ENCODE assay signal across 12 cellular contexts in genomic region chr2:197167608-197168287, GRCh38.
DNase-seq lines count a peak whose midpoint lies in the region; ATAC-seq and TF ChIP-seq lines count a peak whose summit lies in the region.
"Had no signal": no experiment of that assay in that cellular context is flagged by ENCODE, and none has a peak within 500 bp of the region (broad histone marks: within the 10 kb centered on the region; RNA-seq: fewer than 3 reads in every experiment).

No MANE protein-coding gene starts in this region.

- POLR2A ChIA-PET in activated CD4-positive, alpha-beta T cell treated with anti-CD3 and anti-CD28 coated beads for 36 hours (lab: Charles Lee): interaction anchor here (0.9 kb wide), 2 partner anchors 8 to 54 kb away, joined by 4 read pairs; no protein-coding TSS in a partner anchor
- POLR2A ChIA-PET in CD4-positive, alpha-beta T cell (lab: Charles Lee): interaction anchor here (0.7 to 1.8 kb wide), 5 partner anchors 13 to 54 kb away, joined by 3 to 10 read pairs (median 3); no protein-coding TSS in a partner anchor

- peaks cover 74% of the 10 kb centered on the region for H3K4me1 Mint-ChIP-seq in activated CD4-positive, alpha-beta T cell treated with anti-CD3 and anti-CD28 coated beads for 36 hours
- peaks cover 83% of the 10 kb centered on the region for H3K4me1 Mint-ChIP-seq in CD4-positive, alpha-beta T cell (ENCODE audit: low read depth)

- H3K27me3 ChIP-seq in CD4-positive, alpha-beta T cell (ENCODE audit: control insufficient read depth, insufficient read depth, low read length): no peaks in the 10 kb centered on the region
- no peaks in the 10 kb centered on the region for H3K27me3 ChIP-seq in mesenchymal stem cell (ENCODE audit: control insufficient read depth in 1 of 2, insufficient read depth in 1 of 2, low read length in 2 of 2)
- H3K27me3 ChIP-seq: heart right ventricle, testis had no signal

- no peaks in the 10 kb centered on the region for H3K36me3 ChIP-seq in mesenchymal stem cell (ENCODE audit: control insufficient read depth in 1 of 2, insufficient read depth in 2 of 2, low read depth in 1 of 2, low read length in 2 of 2)
- H3K36me3 ChIP-seq: heart right ventricle had no signal

- H3K4me3 ChIP-seq in mesenchymal stem cell (ENCODE audit: insufficient read depth in 1 of 2, low read depth in 1 of 2, low read length in 2 of 2): no peak overlapping the region
- H3K4me3 ChIP-seq: heart right ventricle, testis had no signal

- H3K23ac ChIP-seq in mesenchymal stem cell (ENCODE audit: low read length in 2 of 2): no peak overlapping the region

- peak; percentile 47 for ATAC-seq in activated CD4-positive, alpha-beta T cell treated with anti-CD3 and anti-CD28 coated beads for 36 hours
- no peak for ATAC-seq in CD4-positive, alpha-beta T cell (ENCODE audit: poor library complexity)
- peak; percentile 34 to 59 for ATAC-seq in activated naive CD4-positive, alpha-beta T cell treated with anti-CD3 and anti-CD28 coated beads, Interleukin-2, amount 50 U/mL, for 72 hours
- ATAC-seq in HG02610 (IDR thresholded peaks at IDR 0.05; ENCODE audit: unreplicated experiment): no peak

- H3K9ac ChIP-seq in mesenchymal stem cell (ENCODE audit: low read length): no peak overlapping the region

- no peak overlapping the region for H3K14ac ChIP-seq in mesenchymal stem cell (ENCODE audit: low read length in 2 of 2)

- no peak overlapping the region for H3K27ac ChIP-seq in CD4-positive, alpha-beta T cell (ENCODE audit: low read depth, low read length)
- H3K27ac ChIP-seq in mesenchymal stem cell (ENCODE audit: low read length, poor library complexity, severe bottlenecking): no peak overlapping the region
- H3K27ac ChIP-seq: heart right ventricle, testis had no signal

- no peak overlapping the region for H4K91ac ChIP-seq in mesenchymal stem cell (ENCODE audit: low read length)

- no peak overlapping the region for H3K18ac ChIP-seq in mesenchymal stem cell (ENCODE audit: low read depth in 1 of 2, low read length in 2 of 2)

- H2BK120ac ChIP-seq in mesenchymal stem cell (ENCODE audit: low read depth, low read length): no peak overlapping the region

- CTCF ChIA-PET in activated CD4-positive, alpha-beta T cell treated with anti-CD3 and anti-CD28 coated beads for 36 hours (lab: Charles Lee): interaction anchor here (0.6 to 9.9 kb wide), 32 partner anchors 8 to 357 kb away, joined by 3 to 86 read pairs (median 4); no protein-coding TSS in a partner anchor
- CTCF ChIA-PET in CD4-positive, alpha-beta T cell (lab: Charles Lee): interaction anchor here (0.5 to 2.7 kb wide), 22 partner anchors 8 to 198 kb away, joined by 3 to 28 read pairs (median 5); no protein-coding TSS in a partner anchor

- no peak for DNase-seq in activated CD4-positive, alpha-beta T cell treated with anti-CD3 and anti-CD28 coated beads for 36 hours
- DNase-seq in activated CD4-positive, alpha-beta T cell treated with anti-CD3 and anti-CD28 coated beads, Interleukin-2, amount 50 U/mL, for 1 hour: no peak
- no peak for DNase-seq in CD4-positive, alpha-beta T cell
- no peak for DNase-seq in activated naive CD4-positive, alpha-beta T cell treated with anti-CD3 and anti-CD28 coated beads, Interleukin-2, amount 50 U/mL, for 72 hours (ENCODE audit: low spot score in 2 of 2)
- DNase-seq in myocyte (ENCODE audit: low read depth) (peak; percentile 45), mesenchymal stem cell (no peak)
- no peak for DNase-seq in activated CD8-positive, alpha-beta memory T cell treated with anti-CD3 and anti-CD28 coated beads, Interleukin-2, amount 50 U/mL, for 48 hours
- DNase-seq: amniotic stem cell had no signal

- H3K79me1 ChIP-seq in mesenchymal stem cell (replicated peaks; ENCODE audit: low read length, poor library complexity, severe bottlenecking): peaks cover 2% of the 10 kb centered on the region

- H3K4me2 ChIP-seq in mesenchymal stem cell (ENCODE audit: low read length, poor library complexity, severe bottlenecking): no peak overlapping the region

- peaks cover 3% of the 10 kb centered on the region for H3K4me1 ChIP-seq in mesenchymal stem cell (ENCODE audit: control insufficient read depth, insufficient read depth, low read depth, low read length)
- H3K4me1 ChIP-seq: testis had no signal

- H2BK5ac ChIP-seq in mesenchymal stem cell (ENCODE audit: low read depth, low read length, poor library complexity, severe bottlenecking): no peak overlapping the region

- peaks cover 24% of the 10 kb centered on the region for H3K36me3 Mint-ChIP-seq in activated CD4-positive, alpha-beta T cell treated with anti-CD3 and anti-CD28 coated beads for 36 hours (ENCODE audit: low read depth)
- H3K36me3 Mint-ChIP-seq in CD4-positive, alpha-beta T cell (ENCODE audit: low read depth): peaks cover 58% of the 10 kb centered on the region
- H3K36me3 Mint-ChIP-seq in activated naive CD4-positive, alpha-beta T cell treated with anti-CD3 and anti-CD28 coated beads, Interleukin-2, amount 50 U/mL, for 72 hours: peaks cover 6 to 7% of the 10 kb centered on the region in 2 donors

- no peak for TF ChIP-seq CTCF in CD4-positive, alpha-beta T cell (IDR thresholded peaks at IDR 0.05)

- intact Hi-C loops in activated CD4-positive, alpha-beta T cell treated with anti-CD3 and anti-CD28 coated beads for 36 hours (cut with DNase I, micrococcal nuclease): loop anchor here (1.0 to 5.0 kb wide), 2 partner anchors 54 to 150 kb away; no protein-coding TSS in a partner anchor
- intact Hi-C loops in CD4-positive, alpha-beta T cell (cut with DNase I, micrococcal nuclease): loop anchor here (1.0 to 5.0 kb wide), 4 partner anchors 15 to 55 kb away; no protein-coding TSS in a partner anchor

- no peaks in the 10 kb centered on the region for H3K9me3 ChIP-seq in CD4-positive, alpha-beta T cell (ENCODE audit: control insufficient read depth, low read length)
- H3K9me3 ChIP-seq in mesenchymal stem cell (ENCODE audit: control insufficient read depth, low read length): no peaks in the 10 kb centered on the region
- H3K9me3 ChIP-seq: heart right ventricle, testis had no signal

- 97% methylated on average over 3 of the region's 3 CpGs for WGBS in mesenchymal stem cell

- no peak overlapping the region for H2AK5ac ChIP-seq in mesenchymal stem cell (ENCODE audit: low read length, severe bottlenecking)

- no peak overlapping the region for H2AFZ ChIP-seq in mesenchymal stem cell (ENCODE audit: low read depth, low read length)

- H3K4ac ChIP-seq in mesenchymal stem cell (ENCODE audit: low read depth in 1 of 2, low read length in 2 of 2): no peak overlapping the region

- H2BK15ac ChIP-seq in mesenchymal stem cell (ENCODE audit: low read depth, poor library complexity, severe bottlenecking): no peak overlapping the region

- no peaks in the 10 kb centered on the region for H3K27me3 Mint-ChIP-seq in activated CD4-positive, alpha-beta T cell treated with anti-CD3 and anti-CD28 coated beads for 36 hours
- H3K27me3 Mint-ChIP-seq in CD4-positive, alpha-beta T cell: no peaks in the 10 kb centered on the region

- peak overlapping the region; percentile 32 for H3K27ac Mint-ChIP-seq in activated CD4-positive, alpha-beta T cell treated with anti-CD3 and anti-CD28 coated beads for 36 hours
- peak overlapping the region; percentile 71 for H3K27ac Mint-ChIP-seq in CD4-positive, alpha-beta T cell
- H3K27ac Mint-ChIP-seq in activated naive CD4-positive, alpha-beta T cell treated with anti-CD3 and anti-CD28 coated beads, Interleukin-2, amount 50 U/mL, for 72 hours: peak overlapping the region; percentile 25 to 86
- H3K27ac Mint-ChIP-seq: HFFc6 had no signal

- H4K8ac ChIP-seq in mesenchymal stem cell (ENCODE audit: low read length): no peak overlapping the region

- H2BK12ac ChIP-seq in mesenchymal stem cell (ENCODE audit: low read length in 2 of 2): no peak overlapping the region

- no peaks in the 10 kb centered on the region for H3K9me3 Mint-ChIP-seq in activated CD4-positive, alpha-beta T cell treated with anti-CD3 and anti-CD28 coated beads for 36 hours (ENCODE audit: low read depth)
- H3K9me3 Mint-ChIP-seq in CD4-positive, alpha-beta T cell: no peaks in the 10 kb centered on the region
- H3K9me3 Mint-ChIP-seq in activated naive CD4-positive, alpha-beta T cell treated with anti-CD3 and anti-CD28 coated beads, Interleukin-2, amount 50 U/mL, for 72 hours: no peaks in the 10 kb centered on the region
- H3K9me3 Mint-ChIP-seq: HFFc6 had no signal

- no peak overlapping the region for H3K4me3 Mint-ChIP-seq in activated CD4-positive, alpha-beta T cell treated with anti-CD3 and anti-CD28 coated beads for 36 hours
- no peak overlapping the region for H3K4me3 Mint-ChIP-seq in CD4-positive, alpha-beta T cell
- H3K4me3 Mint-ChIP-seq: HFFc6 had no signal

Comparison
In these comparisons a context has a peak if more than half of its experiments do, and no peak if none do; other contexts are left out.
1. ATAC-seq: peak in activated CD4-positive, alpha-beta T cell treated with anti-CD3 and anti-CD28 coated beads for 36 hours (single experiment) and activated naive CD4-positive, alpha-beta T cell treated with anti-CD3 and anti-CD28 coated beads, Interleukin-2, amount 50 U/mL, for 72 hours (2 of 2); none in CD4-positive, alpha-beta T cell (single experiment) and HG02610 (single experiment).
2. Peak in every context shown above with its lines, with median percentiles within 50 percentile points of each other: H3K27ac Mint-ChIP-seq.